In the genomic region with DNA sequence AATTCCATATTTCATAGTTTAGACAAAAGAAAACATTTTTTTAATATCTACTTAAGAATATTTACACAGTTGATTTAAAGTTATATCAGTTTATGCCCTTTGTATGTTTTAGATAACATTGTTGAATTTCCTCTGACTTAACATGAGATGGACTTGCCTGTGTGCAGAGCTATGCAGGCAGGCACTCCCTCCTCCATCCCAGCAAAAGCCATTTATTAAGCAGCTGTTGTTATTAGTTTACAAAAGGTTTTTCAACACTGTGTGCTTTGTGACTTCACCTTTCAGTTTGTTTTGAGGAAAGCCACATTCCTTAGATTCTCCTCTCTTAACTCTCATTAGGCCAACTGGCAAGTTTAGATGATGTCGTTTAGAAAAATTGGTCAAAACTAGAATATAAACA, we compare ENCODE assay signal across 1 cellular context.
TF ChIP-seq lines count a peak whose summit lies in the region.

No MANE protein-coding gene starts in this region.

TF ChIP-seq in A549, 52 proteins besides CTCF, POLR2A, EP300 and RAD21 (continued from another document):
- TF ChIP-seq, protein P1, sequence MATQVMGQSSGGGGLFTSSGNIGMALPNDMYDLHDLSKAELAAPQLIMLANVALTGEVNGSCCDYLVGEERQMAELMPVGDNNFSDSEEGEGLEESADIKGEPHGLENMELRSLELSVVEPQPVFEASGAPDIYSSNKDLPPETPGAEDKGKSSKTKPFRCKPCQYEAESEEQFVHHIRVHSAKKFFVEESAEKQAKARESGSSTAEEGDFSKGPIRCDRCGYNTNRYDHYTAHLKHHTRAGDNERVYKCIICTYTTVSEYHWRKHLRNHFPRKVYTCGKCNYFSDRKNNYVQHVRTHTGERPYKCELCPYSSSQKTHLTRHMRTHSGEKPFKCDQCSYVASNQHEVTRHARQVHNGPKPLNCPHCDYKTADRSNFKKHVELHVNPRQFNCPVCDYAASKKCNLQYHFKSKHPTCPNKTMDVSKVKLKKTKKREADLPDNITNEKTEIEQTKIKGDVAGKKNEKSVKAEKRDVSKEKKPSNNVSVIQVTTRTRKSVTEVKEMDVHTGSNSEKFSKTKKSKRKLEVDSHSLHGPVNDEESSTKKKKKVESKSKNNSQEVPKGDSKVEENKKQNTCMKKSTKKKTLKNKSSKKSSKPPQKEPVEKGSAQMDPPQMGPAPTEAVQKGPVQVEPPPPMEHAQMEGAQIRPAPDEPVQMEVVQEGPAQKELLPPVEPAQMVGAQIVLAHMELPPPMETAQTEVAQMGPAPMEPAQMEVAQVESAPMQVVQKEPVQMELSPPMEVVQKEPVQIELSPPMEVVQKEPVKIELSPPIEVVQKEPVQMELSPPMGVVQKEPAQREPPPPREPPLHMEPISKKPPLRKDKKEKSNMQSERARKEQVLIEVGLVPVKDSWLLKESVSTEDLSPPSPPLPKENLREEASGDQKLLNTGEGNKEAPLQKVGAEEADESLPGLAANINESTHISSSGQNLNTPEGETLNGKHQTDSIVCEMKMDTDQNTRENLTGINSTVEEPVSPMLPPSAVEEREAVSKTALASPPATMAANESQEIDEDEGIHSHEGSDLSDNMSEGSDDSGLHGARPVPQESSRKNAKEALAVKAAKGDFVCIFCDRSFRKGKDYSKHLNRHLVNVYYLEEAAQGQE (IDR thresholded peaks at IDR 0.05), result no peak
- TF ChIP-seq JUN (IDR thresholded peaks at IDR 0.05) (no peak), KDM1A (IDR thresholded peaks at IDR 0.05; ENCODE audit: low read depth) (no peak), CBX2 (IDR thresholded peaks at IDR 0.05; ENCODE audit: borderline replicate concordance, low read depth) (no peak)
